In the genomic region with DNA sequence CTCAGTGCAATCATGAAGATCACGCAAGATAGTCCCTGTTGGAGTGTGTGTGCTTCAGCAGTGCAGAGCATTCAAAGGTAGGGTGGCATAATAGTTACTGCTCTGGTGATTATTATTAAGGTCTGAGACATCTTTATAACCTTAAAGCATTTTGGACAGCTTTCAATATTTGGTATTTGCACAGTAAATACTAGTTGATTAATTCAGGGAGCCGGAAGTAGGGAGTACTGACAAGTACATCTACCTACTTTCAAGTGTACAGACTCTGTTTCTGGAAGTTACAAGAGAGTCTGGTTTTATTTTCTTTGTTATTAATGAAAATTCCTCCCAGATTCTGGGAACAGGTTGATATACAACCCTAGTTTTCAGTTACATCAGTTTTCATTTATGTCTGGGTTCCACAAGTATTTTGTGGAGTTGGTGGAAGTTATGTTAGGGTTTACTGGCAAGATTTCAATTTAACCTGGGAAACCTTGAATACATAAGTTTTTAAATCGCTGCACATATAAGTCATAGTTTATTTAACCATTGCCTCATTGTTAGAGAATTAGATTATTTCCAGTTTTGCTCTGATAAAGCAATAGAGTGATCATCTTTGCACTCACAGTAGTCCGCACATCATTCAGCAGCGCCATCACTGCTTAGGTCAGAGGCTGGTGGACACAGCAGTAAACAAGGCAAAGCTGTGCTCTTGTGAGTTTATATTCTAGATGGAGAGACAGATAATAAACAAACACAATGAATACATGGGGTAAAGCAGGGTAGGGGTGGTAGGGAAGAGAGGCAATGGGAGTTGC, we compare ENCODE assay signal across 17 cellular contexts.
DNase-seq lines count a peak whose midpoint lies in the region; ATAC-seq, FAIRE-seq and TF ChIP-seq lines count a peak whose summit lies in the region.
"Had no signal": no experiment of that assay in that cellular context is flagged by ENCODE, and none has a peak within 500 bp of the region (broad histone marks: within the 10 kb centered on the region; RNA-seq: fewer than 3 reads in every experiment).

No MANE protein-coding gene starts in this region.

- H3K4me3 Mint-ChIP-seq in activated CD8-positive, alpha-beta T cell treated with anti-CD3 and anti-CD28 coated beads for 36 hours = no peak overlapping the region
- H3K4me3 Mint-ChIP-seq: CD4-positive, alpha-beta T cell; HFFc6 had no signal

- H3K9me3 ChIP-seq in Panc1 (ENCODE audit: control insufficient read depth, insufficient read depth, low read depth, low read length) (no peaks in the 10 kb centered on the region), left lung (no peaks in the 10 kb centered on the region)
- H3K9me3 ChIP-seq: HAP-1 had no signal

- H3K36me3 ChIP-seq in Panc1 (ENCODE audit: control insufficient read depth, insufficient read depth, low read length) = no peaks in the 10 kb centered on the region
- H3K36me3 ChIP-seq in left lung = no peaks in the 10 kb centered on the region
- H3K36me3 ChIP-seq: BLaER1 treated with 17β-estradiol and CSF1 and Interleukin-3, amounts not matched to agents 10 nM and 100 nM; HAP-1 had no signal

- POLR2A ChIA-PET in Panc1 (lab: Charles Lee) = no interaction called here
- POLR2A ChIA-PET in activated CD8-positive, alpha-beta T cell treated with anti-CD3 and anti-CD28 coated beads for 36 hours (lab: Charles Lee) = no interaction called here

- DNase-seq in Panc1 (ENCODE audit: low read depth, low spot score) (no peak), left lung (no peak), urothelium cell line (ENCODE audit: low spot score) (no peak), retina (no peak)
- no peak for DNase-seq in activated CD8-positive, alpha-beta T cell treated with anti-CD3 and anti-CD28 coated beads for 36 hours
- DNase-seq in effector CD4-positive, alpha-beta T cell = no peak
- DNase-seq: ACHN; Calu3; CD4-positive, alpha-beta T cell; DMS 273 treated with DMSO at 0.1 percent for 48 hours; HFFc6 had no signal

- H3K27ac ChIP-seq in C4-2B = peak overlapping the region; percentile 4; the same call in 1 of the 2 replicates
- H3K27ac ChIP-seq in Panc1 (ENCODE audit: low read length) = no peak overlapping the region
- H3K27ac ChIP-seq in left lung = no peak overlapping the region
- H3K27ac ChIP-seq: BLaER1 treated with 17β-estradiol and CSF1 and Interleukin-3, amounts not matched to agents 10 nM and 100 nM had no signal

- H3K36me3 Mint-ChIP-seq in activated CD8-positive, alpha-beta T cell treated with anti-CD3 and anti-CD28 coated beads for 36 hours (ENCODE audit: low read depth) = no peaks in the 10 kb centered on the region

- no TSS peak for BruUV-seq in Panc1 (replicated peaks; lab: Mats Ljungman, UMichigan)

- FAIRE-seq in urothelium cell line (lab: Jason Lieb, UNC) = peak; percentile 13
- FAIRE-seq: GM18507, HepG2, HTR-8/SVneo had no signal

- in situ Hi-C loops in Panc1 (cut with HindIII; ENCODE audit: low pct_unique_long_range_greater_than_20kb, low sequenced_read_pairs) = no loop called here

- H3K4me1 Mint-ChIP-seq in activated CD8-positive, alpha-beta T cell treated with anti-CD3 and anti-CD28 coated beads for 36 hours (ENCODE audit: low read depth) = no peaks in the 10 kb centered on the region

- ATAC-seq in Panc1 (no peak), left lung (peak; percentile 66)
- no peak for ATAC-seq in activated CD8-positive, alpha-beta T cell treated with anti-CD3 and anti-CD28 coated beads for 36 hours

- no peaks in the 10 kb centered on the region for H3K9me3 Mint-ChIP-seq in activated CD8-positive, alpha-beta T cell treated with anti-CD3 and anti-CD28 coated beads for 36 hours
- H3K9me3 Mint-ChIP-seq: CD4-positive, alpha-beta T cell; HFFc6 had no signal

- H3K4me1 ChIP-seq in Panc1 (ENCODE audit: control insufficient read depth, insufficient read depth, low read length) = no peaks in the 10 kb centered on the region
- no peaks in the 10 kb centered on the region for H3K4me1 ChIP-seq in left lung
- H3K4me1 ChIP-seq: BLaER1 treated with 17β-estradiol and CSF1 and Interleukin-3, amounts not matched to agents 10 nM and 100 nM had no signal

- H3K27ac Mint-ChIP-seq in activated CD8-positive, alpha-beta T cell treated with anti-CD3 and anti-CD28 coated beads for 36 hours = no peak overlapping the region
- H3K27ac Mint-ChIP-seq: CD4-positive, alpha-beta T cell; HFFc6 had no signal

- TF ChIP-seq CTCF in C4-2B (conservative IDR thresholded peaks at IDR 0.05) = no peak; the same call in 1 of the 2 replicates
- TF ChIP-seq CTCF in Panc1 (IDR thresholded peaks at IDR 0.05) = 0 out of 2 replicates have a peak, but pooled peaks have one; percentile 14
- no peak for TF ChIP-seq CTCF in left lung (IDR thresholded peaks at IDR 0.05)
- no peak for TF ChIP-seq CTCF in activated CD8-positive, alpha-beta T cell treated with anti-CD3 and anti-CD28 coated beads for 36 hours (IDR thresholded peaks at IDR 0.05)

- intact Hi-C loops in Panc1 (cut with micrococcal nuclease; ENCODE audit: unreplicated experiment) (no loop called here), left lung (cut with DNase I) (no loop called here)
- intact Hi-C loops in activated CD8-positive, alpha-beta T cell treated with anti-CD3 and anti-CD28 coated beads for 36 hours (cut with micrococcal nuclease) = no loop called here

- no peak overlapping the region for H3K4me3 ChIP-seq in Panc1 (ENCODE audit: low read depth in 2 of 2, low read length in 2 of 2)
- H3K4me3 ChIP-seq in left lung = no peak overlapping the region
- H3K4me3 ChIP-seq: BLaER1 treated with 17β-estradiol and CSF1 and Interleukin-3, amounts not matched to agents 10 nM and 100 nM; HAP-1 had no signal

- H3K27me3 ChIP-seq in Panc1 (ENCODE audit: control insufficient read depth, insufficient read depth, low read length) (peaks cover 14% of the 10 kb centered on the region; the same call in 1 of the 2 replicates), left lung (no peaks in the 10 kb centered on the region)
- H3K27me3 ChIP-seq: BLaER1 treated with 17β-estradiol and CSF1 and Interleukin-3, amounts not matched to agents 10 nM and 100 nM had no signal

- CTCF ChIA-PET in Panc1 (lab: Charles Lee) = interaction anchor here (1.0 kb wide), 1 partner anchor 21 kb away, joined by 3 read pairs; no protein-coding TSS in a partner anchor
- CTCF ChIA-PET in activated CD8-positive, alpha-beta T cell treated with anti-CD3 and anti-CD28 coated beads for 36 hours (lab: Charles Lee) = interaction anchor here (1.5 kb wide), 1 partner anchor 90 kb away, joined by 9 read pairs; no protein-coding TSS in a partner anchor

- peaks cover 2% of the 10 kb centered on the region for H3K27me3 Mint-ChIP-seq in activated CD8-positive, alpha-beta T cell treated with anti-CD3 and anti-CD28 coated beads for 36 hours
